ENCODE assay signal across 8 cellular contexts in genomic region chr5:62133426-62133825, GRCh38.
"Had no signal": no experiment of that assay in that cellular context is flagged by ENCODE, and none has a peak within 500 bp of the region (broad histone marks: within the 10 kb centered on the region; RNA-seq: fewer than 3 reads in every experiment).

No MANE protein-coding gene starts in this region.

- FAIRE-seq: G401.6, GM12878, GM12891, GM12892, GM18507, GM19239 had no signal

- DNase-seq: GDM1, GF-D8 had no signal

- ATAC-seq: GM12878 had no signal

- H3K4me3 ChIP-seq: GM12878 had no signal
